Comparison of ENCODE assay signal across 25 cellular contexts in genomic region chr2:195595825-195596224, GRCh38.
A peak's percentile ranks its signal among the peaks of the same experiment; 100 is the strongest.
DNase-seq lines count a peak whose midpoint lies in the region; ATAC-seq, FAIRE-seq and TF ChIP-seq lines count a peak whose summit lies in the region.
"Had no signal": no experiment of that assay in that cellular context is flagged by ENCODE, and none has a peak within 500 bp of the region (broad histone marks: within the 10 kb centered on the region; RNA-seq: fewer than 3 reads in every experiment).

No MANE protein-coding gene starts in this region.

- no peaks in the 10 kb centered on the region for H3K4me1 ChIP-seq in GM12878 (ENCODE audit: control insufficient read depth, insufficient read depth, low read length)
- peaks cover 11% of the 10 kb centered on the region for H3K4me1 ChIP-seq in neural progenitor cell
- H3K4me1 ChIP-seq: tibial nerve had no signal

- H3K27me3 ChIP-seq in GM12878 (replicated peaks in 1 of 2; ENCODE audit: control insufficient read depth in 2 of 2, insufficient read depth in 2 of 2, low read length in 1 of 2) (no peaks in the 10 kb centered on the region), neural progenitor cell (no peaks in the 10 kb centered on the region)
- H3K27me3 ChIP-seq: pancreas, Peyer's patch, tibial nerve had no signal

- peak; percentile 44 for FAIRE-seq in HTR-8/SVneo (lab: Jason Lieb, UNC)
- FAIRE-seq in GM12878 (lab: Jason Lieb, UNC) = no peak
- FAIRE-seq: D721Med, islet of Langerhans, pancreas had no signal

- DNase-seq in HTR-8/SVneo (ENCODE audit: insufficient read length, low spot score) (no peak), GM12878 (ENCODE audit: low read depth, low spot score) (no peak), neural progenitor cell (ENCODE audit: low spot score) (no peak)
- peak; percentile 5 for DNase-seq in stimulated activated naive B cell treated with anti-CD40 and anti-IgM and Interleukin-4, amounts not matched to agents 10 μg/mL and 1 μg/mL and 100 μg/mL, for 72 hours
- no peak for DNase-seq in activated naive CD8-positive, alpha-beta T cell treated with anti-CD3 and anti-CD28 coated beads for 36 hours
- DNase-seq in activated CD4-positive, alpha-beta T cell treated with anti-CD3 and anti-CD28 coated beads for 1 hour = no peak
- DNase-seq: activated CD4-positive, alpha-beta T cell treated with anti-CD3 and anti-CD28 coated beads, Interleukin-2, amount 10 ng/mL, durations not matched to agents 24 days and 14 days; activated CD8-positive, alpha-beta memory T cell treated with anti-CD3 and anti-CD28 coated beads, Interleukin-2, amount 50 U/mL, for 4 hours; activated effector memory CD4-positive, alpha-beta T cell treated with Interleukin-2 at 50 U/mL for 16 hours; foreskin fibroblast; GDM1; NCI-H1436 treated with DMSO at 0.1 percent for 48 hours; NCI-H2227 treated with DMSO at 0.1 percent for 48 hours; NCI-H82; pancreas; Peyer's patch; SK-N-SH; stimulated activated naive CD4-positive, alpha-beta T cell treated with Interleukin-2 at 50 U/mL for 16 hours had no signal

- ATAC-seq in GM21360 (IDR thresholded peaks at IDR 0.05; ENCODE audit: unreplicated experiment) = peak; percentile 62
- peak; percentile 27; the same call in 2 of the 3 replicates for ATAC-seq in GM12878
- peak; percentile 92 to 96 for ATAC-seq in stimulated activated naive B cell treated with anti-CD40 and anti-IgM and Interleukin-4, amounts not matched to agents 10 μg/mL and 1 μg/mL and 100 μg/mL, for 72 hours (replicated peaks)

- H3K36me3 ChIP-seq in GM12878 (ENCODE audit: control insufficient read depth in 2 of 2, insufficient read depth in 2 of 2, low read length in 1 of 2) = no peaks in the 10 kb centered on the region
- no peaks in the 10 kb centered on the region for H3K36me3 ChIP-seq in neural progenitor cell
- H3K36me3 ChIP-seq: pancreas, Peyer's patch, tibial nerve had no signal

- BruUV-seq in GM12878 (replicated peaks; lab: Mats Ljungman, UMichigan) = no TSS peak

- no peak for TF ChIP-seq RAD21 in GM12878 (IDR thresholded peaks at IDR 0.05; ENCODE audit: insufficient read depth, low read depth, low read length)

- H3K36me3 Mint-ChIP-seq in stimulated activated naive B cell treated with anti-CD40 and anti-IgM and Interleukin-4, amounts not matched to agents 10 μg/mL and 1 μg/mL and 100 μg/mL, for 72 hours = peaks cover 0 to 3% of the 10 kb centered on the region in 2 donors
- peaks cover 4% of the 10 kb centered on the region for H3K36me3 Mint-ChIP-seq in activated naive CD8-positive, alpha-beta T cell treated with anti-CD3 and anti-CD28 coated beads for 36 hours
- no peaks in the 10 kb centered on the region for H3K36me3 Mint-ChIP-seq in neural progenitor cell

- H3K27ac Mint-ChIP-seq in stimulated activated naive B cell treated with anti-CD40 and anti-IgM and Interleukin-4, amounts not matched to agents 10 μg/mL and 1 μg/mL and 100 μg/mL, for 72 hours = no peak overlapping the region
- no peak overlapping the region for H3K27ac Mint-ChIP-seq in activated naive CD8-positive, alpha-beta T cell treated with anti-CD3 and anti-CD28 coated beads for 36 hours
- H3K27ac Mint-ChIP-seq in neural progenitor cell = no peak overlapping the region
- H3K27ac Mint-ChIP-seq: activated CD4-positive, alpha-beta T cell treated with anti-CD3 and anti-CD28 coated beads, Interleukin-2, amount 10 ng/mL, durations not matched to agents 24 days and 14 days; T-helper 2 cell treated with Interferon-gamma antibody and Interleukin-4, amounts not matched to agents 5 μg/mL and 100 μg/mL, for 36 hours had no signal

- in situ Hi-C loops in GM12878 (cut with MboI) = no loop called here

- RAD21 ChIA-PET in GM12878 (lab: Charles Lee; ENCODE audit: unreplicated experiment) = no interaction called here

- SMC1A ChIA-PET in GM12878 (lab: Charles Lee; ENCODE audit: uncharacterized antibody, unreplicated experiment) = interaction anchor here (2.2 kb wide), 1 partner anchor 10 kb away, joined by 8 read pairs; no protein-coding TSS in a partner anchor

- no peaks in the 10 kb centered on the region for H3F3A ChIP-seq in neural progenitor cell (ENCODE audit: low read depth)

- no peak for TF ChIP-seq POLR2A in GM12878 (IDR thresholded peaks at IDR 0.05; ENCODE audit: low read depth, low read length)

- no peak overlapping the region for H3K27ac ChIP-seq in GM12878 (ENCODE audit: control insufficient read depth, insufficient read depth)
- no peak overlapping the region for H3K27ac ChIP-seq in neural progenitor cell
- H3K27ac ChIP-seq: coronary artery, pancreas, Peyer's patch, tibial nerve had no signal

- peaks cover 13 to 25% of the 10 kb centered on the region in 2 donors for H3K4me1 Mint-ChIP-seq in stimulated activated naive B cell treated with anti-CD40 and anti-IgM and Interleukin-4, amounts not matched to agents 10 μg/mL and 1 μg/mL and 100 μg/mL, for 72 hours
- H3K4me1 Mint-ChIP-seq in activated naive CD8-positive, alpha-beta T cell treated with anti-CD3 and anti-CD28 coated beads for 36 hours = peaks cover 10% of the 10 kb centered on the region
- peaks cover 17% of the 10 kb centered on the region for H3K4me1 Mint-ChIP-seq in neural progenitor cell

- peaks cover 0 to 5% of the 10 kb centered on the region in 2 donors for H3K9me3 Mint-ChIP-seq in stimulated activated naive B cell treated with anti-CD40 and anti-IgM and Interleukin-4, amounts not matched to agents 10 μg/mL and 1 μg/mL and 100 μg/mL, for 72 hours
- peaks cover 2% of the 10 kb centered on the region for H3K9me3 Mint-ChIP-seq in activated naive CD8-positive, alpha-beta T cell treated with anti-CD3 and anti-CD28 coated beads for 36 hours
- peaks cover 5% of the 10 kb centered on the region for H3K9me3 Mint-ChIP-seq in neural progenitor cell

- H3K79me2 ChIP-seq in GM12878 (ENCODE audit: control insufficient read depth, insufficient read depth, low read length) (no peaks in the 10 kb centered on the region), neural progenitor cell (ENCODE audit: low read depth) (no peaks in the 10 kb centered on the region)

- H3K4me2 ChIP-seq in GM12878 (ENCODE audit: control insufficient read depth, insufficient read depth) (no peak overlapping the region), neural progenitor cell (no peak overlapping the region)
- H3K4me2 ChIP-seq: SK-N-SH had no signal

- no peaks in the 10 kb centered on the region for H4K20me1 ChIP-seq in GM12878 (ENCODE audit: control insufficient read depth, insufficient read depth)
- H4K20me1 ChIP-seq in neural progenitor cell (ENCODE audit: low read depth) = no peaks in the 10 kb centered on the region

- no peaks in the 10 kb centered on the region for H3K9me3 ChIP-seq in GM12878 (replicated peaks; ENCODE audit: control insufficient read depth, insufficient read depth, low read length)
- no peaks in the 10 kb centered on the region for H3K9me3 ChIP-seq in neural progenitor cell (ENCODE audit: low read depth)
- H3K9me3 ChIP-seq: pancreas, Peyer's patch, SK-N-SH, tibial nerve had no signal

- H3K4me3 Mint-ChIP-seq in stimulated activated naive B cell treated with anti-CD40 and anti-IgM and Interleukin-4, amounts not matched to agents 10 μg/mL and 1 μg/mL and 100 μg/mL, for 72 hours = peak overlapping the region in 1 of 2 donors; percentile 33
- no peak overlapping the region for H3K4me3 Mint-ChIP-seq in activated naive CD8-positive, alpha-beta T cell treated with anti-CD3 and anti-CD28 coated beads for 36 hours
- no peak overlapping the region for H3K4me3 Mint-ChIP-seq in neural progenitor cell
- H3K4me3 Mint-ChIP-seq: activated CD4-positive, alpha-beta T cell treated with anti-CD3 and anti-CD28 coated beads, Interleukin-2, amount 10 ng/mL, durations not matched to agents 24 days and 14 days; T-helper 2 cell treated with Interferon-gamma antibody and Interleukin-4, amounts not matched to agents 5 μg/mL and 100 μg/mL, for 36 hours had no signal

- POLR2A ChIA-PET in GM12878 (lab: Charles Lee) = no interaction called here

- no peak overlapping the region for H3K4me3 ChIP-seq in GM12878
- H3K4me3 ChIP-seq in neural progenitor cell = no peak overlapping the region
- H3K4me3 ChIP-seq: coronary artery, lung, pancreas, Peyer's patch, tibial nerve had no signal

- no peaks in the 10 kb centered on the region for H3K27me3 Mint-ChIP-seq in stimulated activated naive B cell treated with anti-CD40 and anti-IgM and Interleukin-4, amounts not matched to agents 10 μg/mL and 1 μg/mL and 100 μg/mL, for 72 hours
- no peaks in the 10 kb centered on the region for H3K27me3 Mint-ChIP-seq in activated naive CD8-positive, alpha-beta T cell treated with anti-CD3 and anti-CD28 coated beads for 36 hours
- peaks cover 2% of the 10 kb centered on the region for H3K27me3 Mint-ChIP-seq in neural progenitor cell (ENCODE audit: insufficient read depth, low read depth)
- H3K27me3 Mint-ChIP-seq: activated CD4-positive, alpha-beta T cell treated with anti-CD3 and anti-CD28 coated beads, Interleukin-2, amount 10 ng/mL, durations not matched to agents 24 days and 14 days had no signal

- WGBS in GM12878 (ENCODE audit: insufficient coverage, insufficient replicate concordance, low lambda C conversion rate, missing lambda C conversion rate) = 42% methylated on average over 6 of the region's 6 CpGs

- H3K9ac ChIP-seq in GM12878 (ENCODE audit: control insufficient read depth, insufficient read depth, low read length) = no peak overlapping the region
- H3K9ac ChIP-seq in neural progenitor cell = no peak overlapping the region
- H3K9ac ChIP-seq: SK-N-SH had no signal

- CTCF ChIA-PET in GM12878 (lab: Yijun Ruan, JAX) = interaction anchor here (1.1 to 1.4 kb wide), 3 partner anchors 61 to 472 kb away, joined by 3 to 4 read pairs (median 3); partner anchors contain the start of gene SLC39A10

- TF ChIP-seq CTCF in GM12878 (IDR thresholded peaks at IDR 0.05 in 2 of 3, conservative IDR thresholded peaks at IDR 0.05 in 1 of 3; ENCODE audit: control insufficient read depth in 2 of 3, extremely low read depth in 1 of 3, insufficient read depth in 1 of 3, low read depth in 3 of 3, low read length in 3 of 3) (no peak), neural progenitor cell (IDR thresholded peaks at IDR 0.05) (no peak)

- TF ChIP-seq EP300 in GM12878 (IDR thresholded peaks at IDR 0.05; ENCODE audit: borderline replicate concordance in 1 of 2, control insufficient read depth in 1 of 2, low read depth in 2 of 2, low read length in 2 of 2) = no peak

- no peak overlapping the region for H2AFZ ChIP-seq in GM12878 (ENCODE audit: control insufficient read depth, low read depth, low read length)
- no peak overlapping the region for H2AFZ ChIP-seq in neural progenitor cell (replicated peaks)

- intact Hi-C loops in GM12878 (cut with micrococcal nuclease; ENCODE audit: unreplicated experiment) = no loop called here

TF ChIP-seq in GM12878, 131 proteins besides CTCF, POLR2A, EP300 and RAD21:
- no peak for TF ChIP-seq MEF2B (IDR thresholded peaks at IDR 0.05; ENCODE audit: partially characterized antibody, poor library complexity, severe bottlenecking)
- TF ChIP-seq SPI1 (IDR thresholded peaks at IDR 0.05; ENCODE audit: borderline replicate concordance, insufficient read depth, low read depth, low read length) = peak; percentile 73; the same call in 1 of the 2 replicates

Comparison
In these comparisons a context has a peak if more than half of its experiments do, and no peak if none do; other contexts are left out.
1. ATAC-seq: peak in every context shown above with its lines; median percentile 94 in stimulated activated naive B cell treated with anti-CD40 and anti-IgM and Interleukin-4, amounts not matched to agents 10 μg/mL and 1 μg/mL and 100 μg/mL, for 72 hours; 62 in GM21360; 27 in GM12878.